Comparison of ENCODE assay signal across 8 cellular contexts in genomic region chr20:17741220-17741619, GRCh38. TPM values are rescaled to one million over a fixed set of nuclear protein-coding genes. Genes with fewer than 3 reads are reported as not detected.
"Had no signal": no experiment of that assay in that cellular context is flagged by ENCODE, and none has a peak within 500 bp of the region (broad histone marks: within the 10 kb centered on the region; RNA-seq: fewer than 3 reads in every experiment).

No MANE protein-coding gene starts in this region.

- H3K27ac Mint-ChIP-seq: GM23338, H9 had no signal

- H2AFZ ChIP-seq: GM23338 had no signal

- H3K4me2 ChIP-seq: GM23338 had no signal

- H3K4me3 ChIP-seq: GM23338 had no signal

- DNase-seq: H9, HCEC 1CT, IMR-90 had no signal

- ATAC-seq: GM23338 had no signal

- H3K4me3 Mint-ChIP-seq: GM23338, H9 had no signal

- FAIRE-seq: H1, H54, HTR-8/SVneo had no signal

RNA-seq across cellular contexts. Expression of gene BANF2, which starts 41.5 kb away (rescaled TPM):
- total RNA-seq: GM23338, H1, H9, HT-29, IMR-90 had no signal
- polyA plus RNA-seq: GM23338, H1, IMR-90 had no signal
